20 cellular contexts compared by ENCODE assay signal in genomic region chr4:35087216-35087615, GRCh38.
"Had no signal": no experiment of that assay in that cellular context is flagged by ENCODE, and none has a peak within 500 bp of the region (broad histone marks: within the 10 kb centered on the region; RNA-seq: fewer than 3 reads in every experiment).

No MANE protein-coding gene starts in this region.

- H3K27me3 Mint-ChIP-seq: activated CD4-positive, alpha-beta memory T cell treated with anti-CD3 and anti-CD28 coated beads for 36 hours; activated naive CD8-positive, alpha-beta T cell had no signal

- H3K4me1 Mint-ChIP-seq: nephron; stimulated activated effector memory CD8-positive, alpha-beta T cell treated with anti-CD3 and anti-CD28 coated beads, Interleukin-12 subunit alpha, Interleukin-12 subunit beta, amount 100 ng/mL, for 72 hours had no signal

- DNase-seq: activated CD4-positive, alpha-beta memory T cell treated with anti-CD3 and anti-CD28 coated beads for 36 hours; activated T-cell treated with anti-CD3 and anti-CD28 coated beads for 4 hours; dermis blood vessel endothelial cell; effector memory CD4-positive, alpha-beta T cell; glutamatergic neuron; hypothalamus; islet precursor cell; left colon; nucleus accumbens; stimulated activated CD4-positive, alpha-beta T cell treated with anti-CD3 and anti-CD28 coated beads, Interleukin-4, amount 100 ng/mL, for 24 hours; upper lobe of right lung had no signal

- H3K9me3 Mint-ChIP-seq: activated T-helper 1 cell treated with anti-CD3 and anti-CD28 coated beads, Interleukin-12 subunit alpha, Interleukin-12 subunit beta, Interleukin-2, Interleukin-4 antibody, amounts not matched to agents 30 ng/mL and 10 ng/mL and 1 ng/mL, durations not matched to agents 14 hours and 24 hours and 36 hours; mesothelial cell of epicardium; nephron; stimulated activated effector memory CD8-positive, alpha-beta T cell treated with anti-CD3 and anti-CD28 coated beads, Interleukin-12 subunit alpha, Interleukin-12 subunit beta, amount 100 ng/mL, for 72 hours had no signal

- H3K4me3 Mint-ChIP-seq: activated CD4-positive, alpha-beta memory T cell treated with anti-CD3 and anti-CD28 coated beads for 36 hours; activated naive CD8-positive, alpha-beta T cell; activated T-helper 1 cell treated with anti-CD3 and anti-CD28 coated beads, Interleukin-12 subunit alpha, Interleukin-12 subunit beta, Interleukin-2, Interleukin-4 antibody, amounts not matched to agents 30 ng/mL and 10 ng/mL and 1 ng/mL, durations not matched to agents 14 hours and 24 hours and 36 hours; mesothelial cell of epicardium; nephron; stimulated activated effector memory CD8-positive, alpha-beta T cell treated with anti-CD3 and anti-CD28 coated beads, Interleukin-12 subunit alpha, Interleukin-12 subunit beta, amount 100 ng/mL, for 72 hours had no signal

- H3K27ac Mint-ChIP-seq: activated CD4-positive, alpha-beta memory T cell treated with anti-CD3 and anti-CD28 coated beads for 36 hours; activated naive CD8-positive, alpha-beta T cell; activated T-helper 1 cell treated with anti-CD3 and anti-CD28 coated beads, Interleukin-12 subunit alpha, Interleukin-12 subunit beta, Interleukin-2, Interleukin-4 antibody, amounts not matched to agents 30 ng/mL and 10 ng/mL and 1 ng/mL, durations not matched to agents 14 hours and 24 hours and 36 hours; mesothelial cell of epicardium; nephron; stimulated activated effector memory CD8-positive, alpha-beta T cell treated with anti-CD3 and anti-CD28 coated beads, Interleukin-12 subunit alpha, Interleukin-12 subunit beta, amount 100 ng/mL, for 72 hours had no signal

- H3K36me3 Mint-ChIP-seq: activated CD4-positive, alpha-beta memory T cell treated with anti-CD3 and anti-CD28 coated beads for 36 hours; activated naive CD8-positive, alpha-beta T cell; mesothelial cell of epicardium; stimulated activated effector memory CD8-positive, alpha-beta T cell treated with anti-CD3 and anti-CD28 coated beads, Interleukin-12 subunit alpha, Interleukin-12 subunit beta, amount 100 ng/mL, for 72 hours had no signal

- H3K4me3 ChIP-seq: lung, smooth muscle cell, thoracic aorta, upper lobe of right lung had no signal

- ATAC-seq: left colon; sciatic nerve; stimulated activated effector memory CD8-positive, alpha-beta T cell treated with anti-CD3 and anti-CD28 coated beads, Interleukin-12 subunit alpha, Interleukin-12 subunit beta, amount 100 ng/mL, for 72 hours; upper lobe of right lung had no signal
